ENCODE assay signal across 36 cellular contexts in the genomic region with DNA sequence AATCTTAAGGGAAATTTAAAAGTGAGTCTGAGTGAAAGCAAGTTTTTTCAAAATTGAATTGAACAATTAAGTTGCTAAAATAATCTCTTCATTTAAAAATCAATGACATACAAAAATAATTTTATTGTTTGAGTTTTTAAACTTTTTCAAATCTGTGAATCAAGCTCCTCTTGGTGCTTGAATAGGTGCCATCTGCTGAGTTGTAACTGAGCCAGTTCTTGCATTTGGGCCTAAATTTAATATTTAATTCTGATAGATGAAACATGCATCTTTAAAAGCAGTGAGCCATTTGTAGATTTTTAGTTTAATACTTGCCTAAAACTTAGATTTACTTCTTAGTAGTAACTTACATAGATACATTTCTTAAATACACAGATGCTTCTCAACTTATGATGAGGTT. TPM values are rescaled to one million over a fixed set of nuclear protein-coding genes. Genes with fewer than 3 reads are reported as not detected.
"Had no signal": no experiment of that assay in that cellular context is flagged by ENCODE, and none has a peak within 500 bp of the region (broad histone marks: within the 10 kb centered on the region; RNA-seq: fewer than 3 reads in every experiment).

No MANE protein-coding gene starts in this region.

- H3K4me3 Mint-ChIP-seq: activated B cell treated with CpG ODN at 0.5 μM for 24 hours; activated CD8-positive, alpha-beta T cell treated with anti-CD3 and anti-CD28 coated beads for 36 hours; activated T-cell treated with anti-CD3 and anti-CD28 coated beads, Interleukin-2, amount 50 U/mL, for 4 hours; activated T-helper 17 cell treated with anti-CD3 and anti-CD28 coated beads, Interleukin-2, amount 50 U/mL, for 72 hours; mesothelial cell of epicardium; naive thymus-derived CD4-positive, alpha-beta T cell; stimulated activated memory B cell treated with anti-CD40 and anti-IgM and Interleukin-4, amounts not matched to agents 10 μg/mL and 1 μg/mL and 100 μg/mL, for 72 hours; stimulated activated naive CD8-positive, alpha-beta T cell treated with anti-CD3 and anti-CD28 coated beads, Interleukin-15, amount 100 ng/mL, for 72 hours; type B pancreatic cell had no signal

- H3K27ac Mint-ChIP-seq: activated B cell treated with CpG ODN at 0.5 μM for 24 hours; activated CD8-positive, alpha-beta T cell treated with anti-CD3 and anti-CD28 coated beads for 36 hours; activated T-helper 17 cell treated with anti-CD3 and anti-CD28 coated beads, Interleukin-2, amount 50 U/mL, for 72 hours; mesothelial cell of epicardium; naive thymus-derived CD4-positive, alpha-beta T cell; stimulated activated memory B cell treated with anti-CD40 and anti-IgM and Interleukin-4, amounts not matched to agents 10 μg/mL and 1 μg/mL and 100 μg/mL, for 72 hours; stimulated activated naive CD8-positive, alpha-beta T cell treated with anti-CD3 and anti-CD28 coated beads, Interleukin-15, amount 100 ng/mL, for 72 hours had no signal

- H3K79me2 ChIP-seq: hepatocyte had no signal

- H3K36me3 Mint-ChIP-seq: naive thymus-derived CD4-positive, alpha-beta T cell; stimulated activated memory B cell treated with anti-CD40 and anti-IgM and Interleukin-4, amounts not matched to agents 10 μg/mL and 1 μg/mL and 100 μg/mL, for 72 hours; type B pancreatic cell had no signal

- H3K4me1 ChIP-seq: pancreas, prostate gland had no signal

- H3K4me3 ChIP-seq: esophagus squamous epithelium, gastroesophageal sphincter, hepatocyte, pancreas, prostate gland, skin epidermis, vagina had no signal

- H3K4me1 Mint-ChIP-seq: activated B cell treated with CpG ODN at 0.5 μM for 24 hours; activated T-helper 17 cell treated with anti-CD3 and anti-CD28 coated beads, Interleukin-2, amount 50 U/mL, for 72 hours; naive thymus-derived CD4-positive, alpha-beta T cell; stimulated activated memory B cell treated with anti-CD40 and anti-IgM and Interleukin-4, amounts not matched to agents 10 μg/mL and 1 μg/mL and 100 μg/mL, for 72 hours; stimulated activated naive CD8-positive, alpha-beta T cell treated with anti-CD3 and anti-CD28 coated beads, Interleukin-15, amount 100 ng/mL, for 72 hours had no signal

- DNase-seq: activated B cell treated with CpG ODN at 0.5 μM for 24 hours; activated CD4-positive, alpha-beta T cell treated with anti-CD3 and anti-CD28 coated beads, Interleukin-2, amount 50 U/mL, for 1 hour; activated CD8-positive, alpha-beta T cell treated with anti-CD3 and anti-CD28 coated beads for 36 hours; activated gamma-delta T cell treated with Interleukin-2 at 50 U/mL for 16 hours; activated naive CD4-positive, alpha-beta T cell treated with anti-CD3 and anti-CD28 coated beads, Interleukin-2, amount 50 U/mL, for 16 hours; activated T-cell treated with anti-CD3 and anti-CD28 coated beads, Interleukin-2, amount 50 U/mL, for 4 hours; amniotic stem cell; brain microvascular endothelial cell; effector CD8-positive, alpha-beta T cell; esophagus squamous epithelium; left cardiac atrium; left ventricle myocardium superior; naive thymus-derived CD4-positive, alpha-beta T cell; nucleus accumbens; pancreas; retina; stimulated activated CD4-positive, alpha-beta T cell treated with anti-CD3 and anti-CD28 coated beads, Interleukin-1b, Interleukin-23, amount 100 ng/mL, for 48 hours; stimulated activated CD4-positive, alpha-beta T cell treated with anti-CD3 and anti-CD28 coated beads, Interleukin-4, amount 100 ng/mL, for 4 hours; stimulated activated CD8-positive, alpha-beta memory T cell treated with anti-CD3 and anti-CD28 coated beads, Interleukin-4, amount 100 ng/mL, for 48 hours; stimulated activated naive CD8-positive, alpha-beta T cell treated with anti-CD3 and anti-CD28 coated beads, Interleukin-15, amount 100 ng/mL, for 72 hours had no signal

- H3K27me3 Mint-ChIP-seq: activated B cell treated with CpG ODN at 0.5 μM for 24 hours; activated T-helper 17 cell treated with anti-CD3 and anti-CD28 coated beads, Interleukin-2, amount 50 U/mL, for 72 hours; naive thymus-derived CD4-positive, alpha-beta T cell; stimulated activated memory B cell treated with anti-CD40 and anti-IgM and Interleukin-4, amounts not matched to agents 10 μg/mL and 1 μg/mL and 100 μg/mL, for 72 hours; stimulated activated naive CD8-positive, alpha-beta T cell treated with anti-CD3 and anti-CD28 coated beads, Interleukin-15, amount 100 ng/mL, for 72 hours; type B pancreatic cell had no signal

- H3K9me3 ChIP-seq: esophagus squamous epithelium, gastroesophageal sphincter, pancreas, prostate gland, vagina had no signal

- H3K36me3 ChIP-seq: brain microvascular endothelial cell, esophagus squamous epithelium, gastroesophageal sphincter, pancreas, prostate gland, vagina had no signal

- H3K27ac ChIP-seq: brain microvascular endothelial cell, hepatocyte, pancreas, prostate gland, vagina had no signal

- H2AFZ ChIP-seq: hepatocyte had no signal

- H3K27me3 ChIP-seq: brain microvascular endothelial cell, esophagus squamous epithelium, gastroesophageal sphincter, hepatocyte, pancreas, vagina had no signal

- H3K4me2 ChIP-seq: hepatocyte had no signal

RNA-seq across cellular contexts. Expression of gene SPATA31D1, which starts 31.8 kb away (rescaled TPM):
- total RNA-seq: activated B cell treated with CpG ODN at 0.5 μM for 24 hours; activated CD8-positive, alpha-beta T cell treated with anti-CD3 and anti-CD28 coated beads for 36 hours; activated T-cell treated with anti-CD3 and anti-CD28 coated beads, Interleukin-2, amount 50 U/mL, for 4 hours; activated T-helper 17 cell treated with anti-CD3 and anti-CD28 coated beads, Interleukin-2, amount 50 U/mL, for 72 hours; astrocyte; dermis microvascular lymphatic vessel endothelial cell; esophagus squamous epithelium; fibroblast of villous mesenchyme; gastroesophageal sphincter; hepatocyte; left cardiac atrium; left ventricle myocardium superior; lung microvascular endothelial cell; mesothelial cell of epicardium; naive thymus-derived CD4-positive, alpha-beta T cell; pancreas; sciatic nerve; vagina had no signal
- polyA plus RNA-seq: hepatocyte; keratinocyte; naive thymus-derived CD4-positive, alpha-beta T cell; neural cell; pancreas had no signal
